20 cellular contexts compared by ENCODE assay signal in genomic region chr7:33961948-33962347, GRCh38. TPM values are rescaled to one million over a fixed set of nuclear protein-coding genes. Genes with fewer than 3 reads are reported as not detected.
A peak's percentile ranks its signal among the peaks of the same experiment; 100 is the strongest.
DNase-seq lines count a peak whose midpoint lies in the region; ATAC-seq and TF ChIP-seq lines count a peak whose summit lies in the region.
"Had no signal": no experiment of that assay in that cellular context is flagged by ENCODE, and none has a peak within 500 bp of the region (broad histone marks: within the 10 kb centered on the region; RNA-seq: fewer than 3 reads in every experiment).

No MANE protein-coding gene starts in this region.

- H3K27ac ChIP-seq in cardiac muscle cell (peak overlapping the region; percentile 23), right atrium auricular region (no peak overlapping the region), esophagus muscularis mucosa (replicated peaks in 1 of 4) (no peak overlapping the region), gastrocnemius medialis (peak overlapping the region in 3 of 4 donors; percentile 37 to 50 (median 40)), foreskin keratinocyte (no peak overlapping the region), right lobe of liver (no peak overlapping the region)
- H3K27ac ChIP-seq: BLaER1 treated with 17β-estradiol and CSF1 and Interleukin-3, amounts not matched to agents 10 nM and 100 nM; HL-60; KMS-11 had no signal

- H3K9me3 ChIP-seq in cardiac muscle cell (ENCODE audit: low read depth): no peaks in the 10 kb centered on the region
- no peaks in the 10 kb centered on the region for H3K9me3 ChIP-seq in right atrium auricular region
- H3K9me3 ChIP-seq in esophagus muscularis mucosa: no peaks in the 10 kb centered on the region
- no peaks in the 10 kb centered on the region for H3K9me3 ChIP-seq in gastrocnemius medialis
- no peaks in the 10 kb centered on the region for H3K9me3 ChIP-seq in right lobe of liver
- H3K9me3 ChIP-seq: BLaER1 treated with 17β-estradiol and CSF1 and Interleukin-3, amounts not matched to agents 10 nM and 100 nM had no signal

- TF ChIP-seq EP300 in esophagus muscularis mucosa (IDR thresholded peaks at IDR 0.05): no peak

- ATAC-seq in gastrocnemius medialis: no peak
- ATAC-seq in foreskin keratinocyte: no peak
- no peak for ATAC-seq in right lobe of liver
- ATAC-seq: CD8-positive, alpha-beta T cell; Panc1 had no signal

- no peak for TF ChIP-seq CTCF in cardiac muscle cell (IDR thresholded peaks at IDR 0.05; ENCODE audit: low read depth, low read length)
- no peak for TF ChIP-seq CTCF in right atrium auricular region (IDR thresholded peaks at IDR 0.05)
- no peak for TF ChIP-seq CTCF in esophagus muscularis mucosa (IDR thresholded peaks at IDR 0.05)
- TF ChIP-seq CTCF in gastrocnemius medialis (IDR thresholded peaks at IDR 0.05 in 4 of 5, conservative IDR thresholded peaks at IDR 0.05 in 1 of 5): no peak
- TF ChIP-seq CTCF in foreskin keratinocyte (conservative IDR thresholded peaks at IDR 0.05): no peak
- no peak for TF ChIP-seq CTCF in right lobe of liver (IDR thresholded peaks at IDR 0.05)

- in situ Hi-C loops in gastrocnemius medialis (cut with MboI; ENCODE audit: low sequenced_read_pairs in 4 of 4): no loop called here

- H3K27me3 ChIP-seq in cardiac muscle cell (no peaks in the 10 kb centered on the region), right atrium auricular region (no peaks in the 10 kb centered on the region), esophagus muscularis mucosa (no peaks in the 10 kb centered on the region), gastrocnemius medialis (no peaks in the 10 kb centered on the region), foreskin keratinocyte (no peaks in the 10 kb centered on the region), right lobe of liver (no peaks in the 10 kb centered on the region)
- H3K27me3 ChIP-seq: BLaER1 treated with 17β-estradiol and CSF1 and Interleukin-3, amounts not matched to agents 10 nM and 100 nM had no signal

- DNase-seq in cardiac muscle cell (ENCODE audit: low read depth in 1 of 2, low spot score in 1 of 2) (peak in 1 of 2 donors; percentile 20), right atrium auricular region (ENCODE audit: low spot score) (no peak), esophagus muscularis mucosa (ENCODE audit: extremely low spot score) (peak; percentile 21), gastrocnemius medialis (no peak), foreskin keratinocyte (no peak), right lobe of liver (no peak), NCI-H2171 (lab: John Stamatoyannopoulos, UW) (no peak)
- DNase-seq: Calu3; CD8-positive, alpha-beta T cell; EL; NCI-H1417; NCI-H187; NCI-H2107; NCI-H226; NCI-H524; NCI-H82 had no signal

- H3K36me3 ChIP-seq in cardiac muscle cell (peaks cover 14% of the 10 kb centered on the region), right atrium auricular region (no peaks in the 10 kb centered on the region), esophagus muscularis mucosa (no peaks in the 10 kb centered on the region), gastrocnemius medialis (no peaks in the 10 kb centered on the region), right lobe of liver (no peaks in the 10 kb centered on the region)
- H3K36me3 ChIP-seq: BLaER1 treated with 17β-estradiol and CSF1 and Interleukin-3, amounts not matched to agents 10 nM and 100 nM had no signal

- 75% methylated on average over 1 of the region's 1 CpG for WGBS in esophagus muscularis mucosa
- 64% methylated on average over 1 of the region's 1 CpG for WGBS in right lobe of liver (ENCODE audit: insufficient coverage, low coverage, low lambda C conversion rate, missing lambda C conversion rate)

- TF ChIP-seq POLR2A in esophagus muscularis mucosa (IDR thresholded peaks at IDR 0.05; ENCODE audit: low read depth): no peak
- no peak for TF ChIP-seq POLR2A in gastrocnemius medialis (IDR thresholded peaks at IDR 0.05)
- TF ChIP-seq POLR2A in right lobe of liver (IDR thresholded peaks at IDR 0.05): no peak

- intact Hi-C loops in esophagus muscularis mucosa (cut with DNase I): no loop called here
- intact Hi-C loops in gastrocnemius medialis (cut with DNase I; ENCODE audit: low total_unique reads): loop anchor here (10.0 kb wide), 1 partner anchor 233 kb away; no protein-coding TSS in a partner anchor
- intact Hi-C loops in right lobe of liver (cut with DNase I): no loop called here

- H3K4me1 ChIP-seq in cardiac muscle cell (ENCODE audit: low read depth) (no peaks in the 10 kb centered on the region), right atrium auricular region (no peaks in the 10 kb centered on the region), esophagus muscularis mucosa (peaks cover 0 to 13% (median 5%) of the 10 kb centered on the region in 4 donors), gastrocnemius medialis (peaks cover 15 to 19% of the 10 kb centered on the region in 2 donors), foreskin keratinocyte (no peaks in the 10 kb centered on the region), right lobe of liver (no peaks in the 10 kb centered on the region)
- H3K4me1 ChIP-seq: BLaER1 treated with 17β-estradiol and CSF1 and Interleukin-3, amounts not matched to agents 10 nM and 100 nM had no signal

- no peak overlapping the region for H3K4me3 ChIP-seq in cardiac muscle cell
- H3K4me3 ChIP-seq in right atrium auricular region: no peak overlapping the region
- H3K4me3 ChIP-seq in esophagus muscularis mucosa: no peak overlapping the region
- H3K4me3 ChIP-seq in gastrocnemius medialis: no peak overlapping the region
- H3K4me3 ChIP-seq in right lobe of liver: no peak overlapping the region
- H3K4me3 ChIP-seq: BLaER1 treated with 17β-estradiol and CSF1 and Interleukin-3, amounts not matched to agents 10 nM and 100 nM had no signal

RNA-seq across cellular contexts. Expression of gene BMPER, which starts 56.6 kb away (rescaled TPM):
- 55.1 and 138 TPM in 2 replicates for total RNA-seq in cardiac muscle cell
- polyA plus RNA-seq in cardiac muscle cell: 53.6 and 95.3 TPM in 2 replicates
- total RNA-seq in right atrium auricular region: 1 to 10 TPM; 3.0 to 3.8 TPM
- total RNA-seq in esophagus muscularis mucosa: 1 to 10 TPM in 3 of 4 donors, under 1 TPM in 1; 0.65 to 6.5 (median 3.5) TPM
- total RNA-seq in gastrocnemius medialis: 10 to 100 TPM in 1 of 4 donors, 1 to 10 TPM in 3; 1.7 to 11.0 (median 4.5) TPM
- total RNA-seq in foreskin keratinocyte: 0.20 and 0.25 TPM in 2 replicates
- 0.07 TPM in 1 of 2 replicates, not detected in the other for polyA plus RNA-seq in foreskin keratinocyte
- 10 to 100 TPM in 3 of 6 experiments, 1 to 10 TPM in 3; 5.8 to 17.1 (median 10.4) TPM for total RNA-seq in right lobe of liver
- total RNA-seq: Calu3; CD8-positive, alpha-beta T cell had no signal

Comparison
In these comparisons a context has a peak if more than half of its experiments do, and no peak if none do; other contexts are left out.
1. H3K27ac ChIP-seq: peak in cardiac muscle cell (single experiment) and gastrocnemius medialis (3 of 4); none in right atrium auricular region (0 of 2), esophagus muscularis mucosa (0 of 4), foreskin keratinocyte (single experiment) and right lobe of liver (0 of 3).